In genomic region chr3:72996473-72997333, GRCh38 we compare ENCODE assay signal across 8 cellular contexts. TPM values are rescaled to one million over a fixed set of nuclear protein-coding genes. Genes with fewer than 3 reads are reported as not detected.
A peak's percentile ranks its signal among the peaks of the same experiment; 100 is the strongest.
DNase-seq lines count a peak whose midpoint lies in the region; ATAC-seq and TF ChIP-seq lines count a peak whose summit lies in the region.

TSS of gene PPP4R2 (plus strand) at chr3:72996811. CDS start at chr3:72997038, 227 bp downstream.

- ATAC-seq in GM18511 (IDR thresholded peaks at IDR 0.05; ENCODE audit: unreplicated experiment) (peak; percentile 88), HG03025 (IDR thresholded peaks at IDR 0.05; ENCODE audit: low FRiP score, unreplicated experiment) (peak; percentile 88)

- no peaks in the 10 kb centered on the region for H3K9me3 ChIP-seq in smooth muscle cell (replicated peaks; ENCODE audit: low read depth)

- H3K9ac ChIP-seq in smooth muscle cell (ENCODE audit: low read depth) = peak within 1 kb of the TSS; percentile 98

- no peaks in the 10 kb centered on the region for H3F3A ChIP-seq in smooth muscle cell (ENCODE audit: low read depth)

- no peaks in the 10 kb centered on the region for H3K36me3 ChIP-seq in smooth muscle cell (ENCODE audit: low read depth)

- 2% methylated on average over 41 of the region's 75 CpGs for WGBS in smooth muscle cell (ENCODE audit: low lambda C conversion rate)

- H4K20me1 ChIP-seq in smooth muscle cell (ENCODE audit: low read depth) = peaks cover 44% of the 10 kb centered on the region

- H3K4me1 ChIP-seq in smooth muscle cell (ENCODE audit: low read depth) = peaks cover 29% of the 10 kb centered on the region

- H3K27ac ChIP-seq in VCaP (peak within 1 kb of the TSS; percentile 93), smooth muscle cell (ENCODE audit: low read depth) (peak within 1 kb of the TSS; percentile 97)

- peak within 1 kb of the TSS; percentile 88 for H2AFZ ChIP-seq in smooth muscle cell (ENCODE audit: low read depth)

- in situ Hi-C loops in T47D (cut with HindIII; ENCODE audit: low pct_unique_long_range_greater_than_20kb, low sequenced_read_pairs) = no loop called here

- no peaks in the 10 kb centered on the region for H3K79me2 ChIP-seq in smooth muscle cell (ENCODE audit: low read depth)

- H3K4me2 ChIP-seq in smooth muscle cell = peak within 1 kb of the TSS; percentile 99

- no peak for TF ChIP-seq CTCF in VCaP (conservative IDR thresholded peaks at IDR 0.05)
- TF ChIP-seq CTCF in smooth muscle cell (IDR thresholded peaks at IDR 0.05; ENCODE audit: borderline replicate concordance, insufficient read depth, poor library complexity, severe bottlenecking) = no peak

- DNase-seq in A172 (ENCODE audit: low spot score) (peak; percentile 75), NCI-H2171 (lab: John Stamatoyannopoulos, UW) (peak; percentile 63), T47D (ENCODE audit: low read depth in 1 of 2, low spot score in 1 of 2) (peak; percentile 52 to 91), iPS-NIHi11 (ENCODE audit: low spot score) (peak; percentile 93), smooth muscle cell (lab: John Stamatoyannopoulos, UW; ENCODE audit: unreplicated experiment) (peak; percentile 71)

- peak within 1 kb of the TSS; percentile 99 for H3K4me3 ChIP-seq in smooth muscle cell

- H3K27me3 ChIP-seq in smooth muscle cell (ENCODE audit: low read depth) = no peaks in the 10 kb centered on the region

RNA-seq across cellular contexts. Expression of gene PPP4R2, which starts in this region (rescaled TPM):
- 54.8 and 69.0 TPM in 2 replicates for total RNA-seq in A172 (2014; rRNA removed; shearing (Covaris generic))
- total RNA-seq in smooth muscle cell = 52.2 and 84.1 TPM in 2 replicates
- 34.6 and 44.0 TPM in 2 replicates for polyA plus RNA-seq in smooth muscle cell

Comparison
In these comparisons a context has a peak if more than half of its experiments do, and no peak if none do; other contexts are left out.
1. Peak in every context shown above with its lines: DNase-seq, ATAC-seq, H3K4me3 ChIP-seq and H3K27ac ChIP-seq.